In the genomic region with DNA sequence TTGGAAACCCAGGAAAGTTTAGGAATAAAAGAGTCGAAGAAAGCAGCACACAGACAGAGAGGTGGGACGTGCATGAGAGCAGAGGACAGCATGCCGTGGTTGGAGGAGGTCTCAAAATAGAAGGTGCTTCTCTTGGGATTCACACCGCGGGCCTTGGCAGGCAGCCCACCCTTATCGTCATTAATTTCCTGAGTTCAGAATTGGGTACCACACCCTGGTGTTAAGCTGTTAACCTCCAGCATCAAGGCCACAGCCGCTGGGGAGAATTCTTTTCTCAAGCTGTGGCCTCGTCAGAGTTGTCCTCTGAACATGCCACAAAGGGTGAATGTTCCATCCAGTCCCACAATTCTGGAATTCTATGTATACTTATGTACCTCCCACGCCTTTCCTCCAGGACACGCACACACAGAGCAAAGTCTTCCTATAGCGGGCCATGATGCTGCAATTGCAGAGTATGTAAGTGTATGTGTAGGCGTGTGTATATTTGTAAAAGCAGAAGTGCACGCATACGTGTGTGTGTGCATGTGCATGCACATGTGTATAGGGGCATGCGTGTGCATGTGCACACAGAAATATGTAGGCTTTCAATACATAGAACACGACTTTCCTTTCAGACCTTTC, we compare ENCODE assay signal across 12 cellular contexts. TPM values are rescaled to one million over a fixed set of nuclear protein-coding genes. Genes with fewer than 3 reads are reported as not detected.
A peak's percentile ranks its signal among the peaks of the same experiment; 100 is the strongest.
DNase-seq lines count a peak whose midpoint lies in the region; ATAC-seq, FAIRE-seq and TF ChIP-seq lines count a peak whose summit lies in the region.
"Had no signal": no experiment of that assay in that cellular context is flagged by ENCODE, and none has a peak within 500 bp of the region (broad histone marks: within the 10 kb centered on the region; RNA-seq: fewer than 3 reads in every experiment).

No MANE protein-coding gene starts in this region.

- H3K27me3 Mint-ChIP-seq in astrocyte (ENCODE audit: low read depth, unreplicated experiment), result peaks cover 68% of the 10 kb centered on the region

- H3K9me3 ChIP-seq in HepG2 (ENCODE audit: low read length) (no peaks in the 10 kb centered on the region), right lobe of liver (no peaks in the 10 kb centered on the region), astrocyte (ENCODE audit: insufficient read depth, low read depth, low read length) (no peaks in the 10 kb centered on the region), mucosa of descending colon (no peaks in the 10 kb centered on the region), transverse colon (no peaks in the 10 kb centered on the region), kidney (ENCODE audit: control insufficient read depth in 1 of 2, low read length in 2 of 2) (no peaks in the 10 kb centered on the region)

- ATAC-seq in HepG2 (peak; percentile 26), right lobe of liver (no peak), mucosa of descending colon (peak; percentile 60), HG03378 (IDR thresholded peaks at IDR 0.05; ENCODE audit: unreplicated experiment) (no peak)

- TF ChIP-seq POLR2A in HepG2 (IDR thresholded peaks at IDR 0.05; ENCODE audit: insufficient read depth in 1 of 2, low read depth in 2 of 2, low read length in 2 of 2) (no peak), right lobe of liver (IDR thresholded peaks at IDR 0.05) (no peak), transverse colon (IDR thresholded peaks at IDR 0.05) (no peak)

- intact Hi-C loops in HepG2 (cut with micrococcal nuclease; ENCODE audit: unreplicated experiment) (no loop called here), right lobe of liver (cut with DNase I) (no loop called here), mucosa of descending colon (cut with DNase I, micrococcal nuclease) (no loop called here), transverse colon (cut with DNase I; ENCODE audit: low total_unique reads) (loop anchor here (10.0 kb wide), 1 partner anchor 175 kb away; no protein-coding TSS in a partner anchor), kidney (cut with DNase I) (no loop called here)

- H3K27ac Mint-ChIP-seq in astrocyte (ENCODE audit: unreplicated experiment), result no peak overlapping the region

- H3K27me3 ChIP-seq in HepG2 (ENCODE audit: control insufficient read depth in 1 of 2, insufficient read depth in 2 of 2, low read length in 2 of 2), result peaks cover 0 to 4% of the 10 kb centered on the region in 2 experiments; a peak in 1 of 5 replicates
- no peaks in the 10 kb centered on the region for H3K27me3 ChIP-seq in right lobe of liver
- peaks cover 56% of the 10 kb centered on the region for H3K27me3 ChIP-seq in astrocyte (ENCODE audit: insufficient read depth, low read length)
- H3K27me3 ChIP-seq in transverse colon, result no peaks in the 10 kb centered on the region

- CTCF ChIA-PET in HepG2 (lab: Yijun Ruan, JAX; ENCODE audit: low intra/inter-chr PET ratio, low total read pairs), result no interaction called here

- H3K79me2 ChIP-seq in HepG2 (ENCODE audit: insufficient read depth, low read length), result no peaks in the 10 kb centered on the region
- no peaks in the 10 kb centered on the region for H3K79me2 ChIP-seq in astrocyte (ENCODE audit: insufficient read depth, low read length)

- H3K9ac ChIP-seq in HepG2 (ENCODE audit: insufficient read depth, low read depth, low read length) (no peak overlapping the region), astrocyte (ENCODE audit: low read length) (peak overlapping the region; percentile 4), kidney (ENCODE audit: low read length in 2 of 2) (no peak overlapping the region)

- no peaks in the 10 kb centered on the region for H3K9me3 Mint-ChIP-seq in astrocyte (ENCODE audit: unreplicated experiment)
- H3K9me3 Mint-ChIP-seq: activated naive CD4-positive, alpha-beta T cell treated with anti-CD3 and anti-CD28 coated beads, Interleukin-2, amount 50 U/mL, for 72 hours had no signal

- no peak for TF ChIP-seq RAD21 in HepG2 (CRISPR knock-in tag; IDR thresholded peaks at IDR 0.05)

- POLR2A ChIA-PET in HepG2 (lab: Yijun Ruan, JAX), result no interaction called here

- H4K20me1 ChIP-seq in HepG2 (ENCODE audit: insufficient read depth, low read length) (no peaks in the 10 kb centered on the region), astrocyte (ENCODE audit: insufficient read depth, low read length) (peaks cover 1% of the 10 kb centered on the region)

- no peak overlapping the region for H3K4me3 Mint-ChIP-seq in astrocyte (ENCODE audit: unreplicated experiment)

- peaks cover 26% of the 10 kb centered on the region for H3K4me1 ChIP-seq in HepG2 (ENCODE audit: insufficient read depth, low read length)
- no peaks in the 10 kb centered on the region for H3K4me1 ChIP-seq in right lobe of liver
- H3K4me1 ChIP-seq in astrocyte (ENCODE audit: insufficient read depth, low read length), result peaks cover 12% of the 10 kb centered on the region
- H3K4me1 ChIP-seq in mucosa of descending colon (ENCODE audit: low read depth), result peaks cover 18% of the 10 kb centered on the region
- peaks cover 9 to 29% (median 22%) of the 10 kb centered on the region in 4 donors for H3K4me1 ChIP-seq in transverse colon
- H3K4me1 ChIP-seq in kidney (ENCODE audit: control insufficient read depth in 1 of 2, insufficient read depth in 1 of 2, low read depth in 1 of 2, low read length in 2 of 2), result peaks cover 0 to 4% of the 10 kb centered on the region in 2 donors

- H3K4me3 ChIP-seq in HepG2 (replicated peaks in 1 of 3; ENCODE audit: insufficient read depth in 1 of 3, low read depth in 2 of 3, low read length in 3 of 3), result no peak overlapping the region
- no peak overlapping the region for H3K4me3 ChIP-seq in right lobe of liver
- no peak overlapping the region for H3K4me3 ChIP-seq in astrocyte (ENCODE audit: insufficient read depth, low read depth, low read length)
- no peak overlapping the region for H3K4me3 ChIP-seq in mucosa of descending colon
- H3K4me3 ChIP-seq in transverse colon, result peak overlapping the region in 1 of 4 donors; percentile 22
- H3K4me3 ChIP-seq in kidney (ENCODE audit: low read length in 2 of 2), result no peak overlapping the region

- WGBS in HepG2 (ENCODE audit: low lambda C conversion rate), result 62% methylated on average over 14 of the region's 16 CpGs
- WGBS in right lobe of liver (ENCODE audit: insufficient coverage, low coverage, low lambda C conversion rate, missing lambda C conversion rate), result 69% methylated on average over 16 of the region's 16 CpGs
- 40 to 42% methylated on average over 10 to 16 of the region's 16 CpGs for WGBS in transverse colon (ENCODE audit: low coverage in 1 of 2), 2 donors

- BruUV-seq in HepG2 (replicated peaks; lab: Mats Ljungman, UMichigan), result no TSS peak

- H2AFZ ChIP-seq in HepG2 (ENCODE audit: low read length) (no peak overlapping the region), astrocyte (ENCODE audit: low read depth, low read length) (no peak overlapping the region)

- no peak for TF ChIP-seq CTCF in HepG2 (CRISPR knock-in tag; IDR thresholded peaks at IDR 0.05)
- no peak for TF ChIP-seq CTCF in right lobe of liver (IDR thresholded peaks at IDR 0.05)
- no peak for TF ChIP-seq CTCF in astrocyte (IDR thresholded peaks at IDR 0.05; ENCODE audit: insufficient read depth, low read depth, low read length)
- no peak for TF ChIP-seq CTCF in mucosa of descending colon (IDR thresholded peaks at IDR 0.05)
- TF ChIP-seq CTCF in transverse colon (IDR thresholded peaks at IDR 0.05), result no peak
- TF ChIP-seq CTCF in kidney (IDR thresholded peaks at IDR 0.05; ENCODE audit: borderline replicate concordance, extremely low read depth, insufficient read depth), result no peak

- TF ChIP-seq EP300 in HepG2 (IDR thresholded peaks at IDR 0.05; ENCODE audit: low read depth in 2 of 2, low read length in 2 of 2) (no peak), HepG2 (CRISPR knock-in tag; IDR thresholded peaks at IDR 0.05; ENCODE audit: borderline replicate concordance) (no peak), transverse colon (IDR thresholded peaks at IDR 0.05; ENCODE audit: low read depth) (no peak)

- H3K36me3 ChIP-seq in HepG2 (replicated peaks in 1 of 2; ENCODE audit: control insufficient read depth in 1 of 2, insufficient read depth in 2 of 2, low read length in 2 of 2), result no peaks in the 10 kb centered on the region
- no peaks in the 10 kb centered on the region for H3K36me3 ChIP-seq in right lobe of liver
- H3K36me3 ChIP-seq in astrocyte (ENCODE audit: insufficient read depth, low read length), result no peaks in the 10 kb centered on the region
- no peaks in the 10 kb centered on the region for H3K36me3 ChIP-seq in mucosa of descending colon (ENCODE audit: low read depth)
- H3K36me3 ChIP-seq in transverse colon, result no peaks in the 10 kb centered on the region
- no peaks in the 10 kb centered on the region for H3K36me3 ChIP-seq in kidney (ENCODE audit: control insufficient read depth in 1 of 2, insufficient read depth in 2 of 2, low read length in 2 of 2)

- no peaks in the 10 kb centered on the region for H3K36me3 Mint-ChIP-seq in astrocyte (ENCODE audit: low read depth, unreplicated experiment)
- H3K36me3 Mint-ChIP-seq: activated naive CD4-positive, alpha-beta T cell treated with anti-CD3 and anti-CD28 coated beads, Interleukin-2, amount 50 U/mL, for 72 hours had no signal

- no peak overlapping the region for H3K27ac ChIP-seq in HepG2 (ENCODE audit: extremely low read length, insufficient read depth, low read length)
- H3K27ac ChIP-seq in right lobe of liver, result no peak overlapping the region
- H3K27ac ChIP-seq in astrocyte (ENCODE audit: low read depth, low read length), result no peak overlapping the region
- H3K27ac ChIP-seq in transverse colon, result peak overlapping the region; percentile 56 to 75 (median 61)
- no peak overlapping the region for H3K27ac ChIP-seq in kidney (ENCODE audit: low read depth in 2 of 2, low read length in 2 of 2)

- in situ Hi-C loops in HepG2 (cut with HindIII; ENCODE audit: extremely low pct_ligation_motif_present, low pct_unique_long_range_greater_than_20kb) (no loop called here), transverse colon (cut with MboI; ENCODE audit: low pct_ligation_motif_present in 1 of 4, low pct_unique_long_range_greater_than_20kb in 1 of 4, low sequenced_read_pairs in 3 of 4) (loop anchor here in 2 of 4 donors (25.0 kb wide), 1 partner anchor 177 kb away; no protein-coding TSS in a partner anchor)

- peaks cover 15% of the 10 kb centered on the region for H3K4me1 Mint-ChIP-seq in astrocyte (ENCODE audit: low read depth, unreplicated experiment)

- peak overlapping the region; percentile 46 for H3K4me2 ChIP-seq in HepG2 (ENCODE audit: low read depth, low read length)
- H3K4me2 ChIP-seq in astrocyte (ENCODE audit: low read length), result peak overlapping the region; percentile 32

- FAIRE-seq in HepG2 (lab: Jason Lieb, UNC) (no peak), astrocyte (lab: Jason Lieb, UNC) (no peak), kidney (lab: Jason Lieb, UNC) (no peak)
- FAIRE-seq: endothelial cell of umbilical vein, urothelium cell line had no signal

- no peak for DNase-seq in HepG2 (ENCODE audit: low spot score)
- DNase-seq in right lobe of liver, result no peak
- DNase-seq in astrocyte (ENCODE audit: low read depth), result no peak
- peak in 2 of 3 donors; percentile 66 to 70 for DNase-seq in mucosa of descending colon
- DNase-seq in transverse colon, result peak; percentile 63
- no peak for DNase-seq in anterior cingulate cortex (lab: John Stamatoyannopoulos, UW)
- DNase-seq in kidney, result no peak
- DNase-seq: stimulated activated CD4-positive, alpha-beta T cell treated with anti-CD3 and anti-CD28 coated beads, Interleukin-2, amount 100 ng/mL, for 48 hours had no signal

RNA-seq across cellular contexts. Expression of a gene that starts 39.0 kb away (rescaled TPM):
- total RNA-seq in HepG2 (2016; rRNA removed; fragmentation: Illumina TruSeq; extraction: Trizol) (not detected in 2 replicates), right lobe of liver (under 1 TPM in 1 of 6 experiments, not detected in 5; 0.11 TPM), astrocyte (0.17 and 0.20 TPM in 2 replicates), mucosa of descending colon (10 to 100 TPM in 1 of 3 donors, 1 to 10 TPM in 1, under 1 TPM in 1; 0.38 to 10.5 (median 2.6) TPM), transverse colon (under 1 TPM in 3 of 4 donors, not detected in 1; 0.27 to 1.00 (median 0.95) TPM), kidney (1.2 TPM)
- not detected in 2 replicates for total RNA-seq in HepG2 (2016; cell fraction: cytosol; rRNA removed; fragmentation: Illumina TruSeq; extraction: Trizol; ENCODE audit: low read depth)
- total RNA-seq in HepG2 (2016; cell fraction: insoluble cytoplasmic fraction; rRNA removed; fragmentation: Illumina TruSeq; extraction: Trizol), result not detected in 2 replicates
- total RNA-seq in HepG2 (2016; cell fraction: membrane; rRNA removed; fragmentation: Illumina TruSeq; extraction: Trizol), result not detected in 2 replicates
- not detected in 2 replicates for total RNA-seq in HepG2 (2016; cell fraction: nucleus; rRNA removed; fragmentation: Illumina TruSeq; extraction: Trizol)
- polyA plus RNA-seq in HepG2 (2011; rRNA removed) (not detected in 2 replicates), kidney (ENCODE audit: insufficient read depth, low read depth, low replicate concordance) (1.6 TPM)
- not detected in 2 replicates for polyA plus RNA-seq in HepG2 (2011; cell fraction: cytosol; rRNA removed)
- polyA plus RNA-seq in HepG2 (2011; cell fraction: nucleus; rRNA removed), result not detected in 2 replicates
- not detected in 2 replicates for polyA plus RNA-seq in HepG2 (2012)
- not detected in 2 replicates for polyA plus RNA-seq in HepG2 (2016; cell fraction: cytosol; fragmentation: Illumina TruSeq; extraction: Trizol; ENCODE audit: low read depth)
- polyA plus RNA-seq in HepG2 (2016; cell fraction: insoluble cytoplasmic fraction; fragmentation: Illumina TruSeq; extraction: Trizol; ENCODE audit: low read depth), result not detected in 2 replicates
- polyA plus RNA-seq in HepG2 (2016; cell fraction: membrane; fragmentation: Illumina TruSeq; extraction: Trizol; ENCODE audit: low read depth), result not detected in 2 replicates
- polyA plus RNA-seq in HepG2 (2016; cell fraction: nucleus; fragmentation: Illumina TruSeq; extraction: Trizol; ENCODE audit: insufficient read depth, low read depth), result not detected in 2 replicates
- polyA minus RNA-seq in HepG2 (2011; rRNA and poly(A)+ RNA removed; ENCODE audit: low replicate concordance), result not detected in 2 replicates
- not detected in 2 replicates for polyA minus RNA-seq in HepG2 (2011; cell fraction: cytosol; rRNA and poly(A)+ RNA removed)
- polyA minus RNA-seq in HepG2 (2011; cell fraction: nucleus; rRNA and poly(A)+ RNA removed), result not detected in 2 replicates
- total RNA-seq: activated naive CD4-positive, alpha-beta T cell treated with anti-CD3 and anti-CD28 coated beads, Interleukin-2, amount 50 U/mL, for 72 hours; endothelial cell of umbilical vein had no signal
- polyA plus RNA-seq: endothelial cell of umbilical vein had no signal

RNA-seq across cellular contexts. Expression of a gene that starts 59.0 kb away (rescaled TPM):
- total RNA-seq in HepG2 (2016; rRNA removed; fragmentation: Illumina TruSeq; extraction: Trizol), result 0.02 TPM in 1 of 2 replicates, not detected in the other
- not detected in 2 replicates for total RNA-seq in HepG2 (2016; cell fraction: cytosol; rRNA removed; fragmentation: Illumina TruSeq; extraction: Trizol; ENCODE audit: low read depth)
- total RNA-seq in HepG2 (2016; cell fraction: insoluble cytoplasmic fraction; rRNA removed; fragmentation: Illumina TruSeq; extraction: Trizol), result not detected in 2 replicates
- not detected in 2 replicates for total RNA-seq in HepG2 (2016; cell fraction: membrane; rRNA removed; fragmentation: Illumina TruSeq; extraction: Trizol)
- not detected in 2 replicates for total RNA-seq in HepG2 (2016; cell fraction: nucleus; rRNA removed; fragmentation: Illumina TruSeq; extraction: Trizol)
- polyA plus RNA-seq in HepG2 (2011; rRNA removed), result 0.01 TPM in 1 of 2 replicates, not detected in the other
- not detected in 2 replicates for polyA plus RNA-seq in HepG2 (2011; cell fraction: cytosol; rRNA removed)
- polyA plus RNA-seq in HepG2 (2011; cell fraction: nucleus; rRNA removed), result not detected in 2 replicates
- not detected in 2 replicates for polyA plus RNA-seq in HepG2 (2012)
- polyA plus RNA-seq in HepG2 (2016; cell fraction: cytosol; fragmentation: Illumina TruSeq; extraction: Trizol; ENCODE audit: low read depth), result not detected in 2 replicates
- polyA plus RNA-seq in HepG2 (2016; cell fraction: insoluble cytoplasmic fraction; fragmentation: Illumina TruSeq; extraction: Trizol; ENCODE audit: low read depth), result not detected in 2 replicates
- not detected in 2 replicates for polyA plus RNA-seq in HepG2 (2016; cell fraction: membrane; fragmentation: Illumina TruSeq; extraction: Trizol; ENCODE audit: low read depth)
- polyA plus RNA-seq in HepG2 (2016; cell fraction: nucleus; fragmentation: Illumina TruSeq; extraction: Trizol; ENCODE audit: insufficient read depth, low read depth), result not detected in 2 replicates
- 0.63 TPM in 1 of 2 replicates, not detected in the other for polyA minus RNA-seq in HepG2 (2011; rRNA and poly(A)+ RNA removed; ENCODE audit: low replicate concordance)
- polyA minus RNA-seq in HepG2 (2011; cell fraction: cytosol; rRNA and poly(A)+ RNA removed), result not detected in 2 replicates
- not detected in 2 replicates for polyA minus RNA-seq in HepG2 (2011; cell fraction: nucleus; rRNA and poly(A)+ RNA removed)
- total RNA-seq in right lobe of liver, result 1 to 10 TPM in 1 of 6 experiments, under 1 TPM in 4, not detected in 1; 0.19 to 1.1 (median 0.31) TPM
- 10.0 and 13.8 TPM in 2 replicates for total RNA-seq in astrocyte
- 1 to 10 TPM; 1.8 to 7.8 (median 3.5) TPM for total RNA-seq in mucosa of descending colon
- 1 to 10 TPM; 1.6 to 8.2 (median 2.4) TPM for total RNA-seq in transverse colon
- total RNA-seq in kidney, result 6.2 TPM
- polyA plus RNA-seq in kidney (ENCODE audit: insufficient read depth, low read depth, low replicate concordance), result 3.6 TPM
- total RNA-seq: activated naive CD4-positive, alpha-beta T cell treated with anti-CD3 and anti-CD28 coated beads, Interleukin-2, amount 50 U/mL, for 72 hours; endothelial cell of umbilical vein had no signal

Comparison
In these comparisons a context has a peak if more than half of its experiments do, and no peak if none do; other contexts are left out.
1. ATAC-seq: peak in HepG2 (single experiment) and mucosa of descending colon (single experiment); none in right lobe of liver (0 of 4) and HG03378 (single experiment).
2. DNase-seq: peak in mucosa of descending colon (2 of 3) and transverse colon (single experiment); none in HepG2 (single experiment), right lobe of liver (0 of 3), astrocyte (single experiment), anterior cingulate cortex (0 of 58) and kidney (single experiment).
3. H3K27ac ChIP-seq: peak in transverse colon (4 of 4); none in HepG2 (single experiment), right lobe of liver (0 of 3), astrocyte (single experiment) and kidney (0 of 2).